ENCODE assay signal across 22 cellular contexts in the genomic region with DNA sequence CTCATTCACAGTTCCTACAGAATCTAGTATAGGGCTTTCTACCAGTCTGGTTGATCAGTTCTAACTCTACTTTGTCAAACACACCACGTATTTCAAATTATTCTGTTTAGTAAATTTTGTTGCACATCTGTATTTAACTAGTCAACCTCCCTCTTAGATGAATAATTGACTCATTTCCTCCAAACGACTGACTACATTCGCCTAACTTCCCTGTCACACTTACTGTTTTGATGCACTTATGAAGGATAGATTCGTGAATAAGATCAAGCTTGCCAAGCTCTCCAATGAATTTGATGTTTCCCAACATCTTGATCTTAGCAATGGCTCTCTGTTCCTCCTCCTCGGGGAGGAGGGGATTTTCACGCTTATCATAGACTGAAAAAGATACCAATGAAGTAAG. TPM values are rescaled to one million over a fixed set of nuclear protein-coding genes. Genes with fewer than 3 reads are reported as not detected.
DNase-seq lines count a peak whose midpoint lies in the region; FAIRE-seq and TF ChIP-seq lines count a peak whose summit lies in the region.
"Had no signal": no experiment of that assay in that cellular context is flagged by ENCODE, and none has a peak within 500 bp of the region (broad histone marks: within the 10 kb centered on the region; RNA-seq: fewer than 3 reads in every experiment).

No MANE protein-coding gene starts in this region.

- no peaks in the 10 kb centered on the region for H3K27me3 ChIP-seq in endodermal cell (ENCODE audit: control insufficient read depth, insufficient read depth, low read length, poor library complexity, severe bottlenecking)
- no peaks in the 10 kb centered on the region for H3K27me3 ChIP-seq in MM.1S (replicated peaks; ENCODE audit: insufficient read depth, low read length)
- H3K27me3 ChIP-seq: esophagus muscularis mucosa, Peyer's patch, sigmoid colon had no signal

- H3K4me2 ChIP-seq in MM.1S (ENCODE audit: low read depth, low read length): no peak overlapping the region

- POLR2A ChIA-PET in activated CD4-positive, alpha-beta memory T cell treated with anti-CD3 and anti-CD28 coated beads for 36 hours (lab: Charles Lee): interaction anchor here (0.9 to 1.5 kb wide), 3 partner anchors 8 to 55 kb away, joined by 3 to 4 read pairs (median 3); a partner anchor contains a TSS
- POLR2A ChIA-PET in activated CD4-positive, alpha-beta memory T cell treated with anti-CD3 and anti-CD28 coated beads, Interleukin-2, amount 10 ng/mL, durations not matched to agents 7 days and 5 days (lab: Charles Lee): interaction anchor here (0.7 to 10.3 kb wide), 5 partner anchors 8 to 181 kb away, joined by 3 to 379 read pairs (median 9); a partner anchor contains a TSS

- H3K36me3 Mint-ChIP-seq in activated CD4-positive, alpha-beta memory T cell treated with anti-CD3 and anti-CD28 coated beads for 36 hours: peaks cover 88% of the 10 kb centered on the region
- H3K36me3 Mint-ChIP-seq in activated CD4-positive, alpha-beta memory T cell treated with anti-CD3 and anti-CD28 coated beads, Interleukin-2, amount 10 ng/mL, durations not matched to agents 7 days and 5 days (ENCODE audit: low read depth): peaks cover 96% of the 10 kb centered on the region
- H3K36me3 Mint-ChIP-seq in IgD-negative memory B cell (peaks cover 10% of the 10 kb centered on the region), endodermal cell (ENCODE audit: low read depth) (peaks cover 94% of the 10 kb centered on the region), progenitor cell of endocrine pancreas (ENCODE audit: insufficient read depth) (peaks cover 75% of the 10 kb centered on the region)

- H3K36me3 ChIP-seq in endodermal cell (ENCODE audit: control insufficient read depth, insufficient read depth, low read length) (peaks cover 89% of the 10 kb centered on the region), MM.1S (replicated peaks; ENCODE audit: insufficient read depth, low read length) (peaks cover 66% of the 10 kb centered on the region)

- no peak overlapping the region for H2AFZ ChIP-seq in MM.1S (ENCODE audit: low read length)

- H3K9me2 ChIP-seq in MM.1S (replicated peaks; ENCODE audit: insufficient read depth, low read length): no peaks in the 10 kb centered on the region

- H3K27ac ChIP-seq in endodermal cell (ENCODE audit: low read depth, low read length) (no peak overlapping the region), MM.1S (ENCODE audit: low read length) (no peak overlapping the region)
- H3K27ac ChIP-seq: esophagus muscularis mucosa, Peyer's patch had no signal

- H3K9ac ChIP-seq in endodermal cell (ENCODE audit: extremely low read depth, low read length, poor library complexity, severe bottlenecking) (no peak overlapping the region), MM.1S (ENCODE audit: low read length) (no peak overlapping the region)

- no peak for TF ChIP-seq CTCF in endodermal cell (conservative IDR thresholded peaks at IDR 0.05)
- TF ChIP-seq CTCF in progenitor cell of endocrine pancreas (IDR thresholded peaks at IDR 0.05; ENCODE audit: unreplicated experiment): no peak
- no peak for TF ChIP-seq CTCF in MM.1S (IDR thresholded peaks at IDR 0.05; ENCODE audit: low read length)

- no peaks in the 10 kb centered on the region for H3K27me3 Mint-ChIP-seq in activated CD4-positive, alpha-beta memory T cell treated with anti-CD3 and anti-CD28 coated beads for 36 hours
- H3K27me3 Mint-ChIP-seq in activated CD4-positive, alpha-beta memory T cell treated with anti-CD3 and anti-CD28 coated beads, Interleukin-2, amount 10 ng/mL, durations not matched to agents 7 days and 5 days: no peaks in the 10 kb centered on the region
- H3K27me3 Mint-ChIP-seq in IgD-negative memory B cell (no peaks in the 10 kb centered on the region), endodermal cell (ENCODE audit: insufficient read depth) (no peaks in the 10 kb centered on the region), progenitor cell of endocrine pancreas (no peaks in the 10 kb centered on the region)

- H3F3A ChIP-seq in MM.1S (ENCODE audit: insufficient read depth, low read length): peaks cover 33% of the 10 kb centered on the region

- H3K79me2 ChIP-seq in MM.1S (ENCODE audit: low read length): peaks cover 53% of the 10 kb centered on the region

- no peaks in the 10 kb centered on the region for H3K9me3 Mint-ChIP-seq in activated CD4-positive, alpha-beta memory T cell treated with anti-CD3 and anti-CD28 coated beads for 36 hours
- H3K9me3 Mint-ChIP-seq in activated CD4-positive, alpha-beta memory T cell treated with anti-CD3 and anti-CD28 coated beads, Interleukin-2, amount 10 ng/mL, durations not matched to agents 7 days and 5 days: no peaks in the 10 kb centered on the region
- H3K9me3 Mint-ChIP-seq in IgD-negative memory B cell (no peaks in the 10 kb centered on the region), endodermal cell (no peaks in the 10 kb centered on the region), progenitor cell of endocrine pancreas (ENCODE audit: low read depth) (no peaks in the 10 kb centered on the region)
- H3K9me3 Mint-ChIP-seq: CD8-positive, alpha-beta T cell had no signal

- H4K20me1 ChIP-seq in MM.1S (ENCODE audit: insufficient read depth, low read length): no peaks in the 10 kb centered on the region; the same call in 1 of the 2 replicates

- H3K9me3 ChIP-seq in endodermal cell (ENCODE audit: control insufficient read depth, low read length) (no peaks in the 10 kb centered on the region), MM.1S (replicated peaks; ENCODE audit: insufficient read depth, low read length) (no peaks in the 10 kb centered on the region)
- H3K9me3 ChIP-seq: esophagus muscularis mucosa, Peyer's patch, sigmoid colon had no signal

- no peak overlapping the region for H3K4me3 Mint-ChIP-seq in activated CD4-positive, alpha-beta memory T cell treated with anti-CD3 and anti-CD28 coated beads for 36 hours
- no peak overlapping the region for H3K4me3 Mint-ChIP-seq in activated CD4-positive, alpha-beta memory T cell treated with anti-CD3 and anti-CD28 coated beads, Interleukin-2, amount 10 ng/mL, durations not matched to agents 7 days and 5 days
- H3K4me3 Mint-ChIP-seq in IgD-negative memory B cell (peak overlapping the region in 2 of 4 donors; percentile 62 to 70), endodermal cell (no peak overlapping the region), progenitor cell of endocrine pancreas (ENCODE audit: low read depth) (peak overlapping the region; percentile 3)
- H3K4me3 Mint-ChIP-seq: CD8-positive, alpha-beta T cell had no signal

- 91 to 95% methylated on average over 4 to 6 of the region's 6 CpGs for WGBS in endodermal cell (ENCODE audit: insufficient coverage in 1 of 2, insufficient read length in 1 of 2), 2 experiments

- no peak for DNase-seq in activated CD4-positive, alpha-beta memory T cell treated with anti-CD3 and anti-CD28 coated beads for 36 hours
- no peak for DNase-seq in activated CD4-positive, alpha-beta memory T cell treated with anti-CD3 and anti-CD28 coated beads, Interleukin-2, amount 10 ng/mL, durations not matched to agents 7 days and 5 days
- no peak for DNase-seq in endodermal cell
- no peak for DNase-seq in progenitor cell of endocrine pancreas (ENCODE audit: low spot score, unreplicated experiment)
- DNase-seq in MM.1S: no peak
- no peak for DNase-seq in DMS79 (lab: John Stamatoyannopoulos, UW)
- no peak for DNase-seq in urothelium cell line (ENCODE audit: low spot score)
- DNase-seq: CD8-positive, alpha-beta T cell; head of caudate nucleus; NCI-H2171 treated with DMSO at 0.1 percent for 48 hours; NCI-H774; occipital lobe; Peyer's patch; sigmoid colon; stimulated activated CD4-positive, alpha-beta T cell treated with anti-CD3 and anti-CD28 coated beads, Interleukin-4, amount 100 ng/mL, for 24 hours; stimulated activated CD8-positive, alpha-beta memory T cell treated with anti-CD3 and anti-CD28 coated beads, Interleukin-4, amount 100 ng/mL, for 48 hours; trophoblast cell had no signal

- FAIRE-seq in urothelium cell line (lab: Jason Lieb, UNC): no peak
- FAIRE-seq: bronchial epithelial cell, GM12892, islet of Langerhans had no signal

- CTCF ChIA-PET in activated CD4-positive, alpha-beta memory T cell treated with anti-CD3 and anti-CD28 coated beads for 36 hours (lab: Charles Lee): interaction anchor here (1.0 to 6.0 kb wide), 4 partner anchors 12 to 75 kb away, joined by 3 to 50 read pairs (median 12); no protein-coding TSS in a partner anchor
- CTCF ChIA-PET in activated CD4-positive, alpha-beta memory T cell treated with anti-CD3 and anti-CD28 coated beads, Interleukin-2, amount 10 ng/mL, durations not matched to agents 7 days and 5 days (lab: Charles Lee): interaction anchor here (4.5 kb wide), 1 partner anchor 11 kb away, joined by 46 read pairs; no protein-coding TSS in a partner anchor

- H3K27ac Mint-ChIP-seq in activated CD4-positive, alpha-beta memory T cell treated with anti-CD3 and anti-CD28 coated beads for 36 hours: peak overlapping the region; percentile 92
- H3K27ac Mint-ChIP-seq in activated CD4-positive, alpha-beta memory T cell treated with anti-CD3 and anti-CD28 coated beads, Interleukin-2, amount 10 ng/mL, durations not matched to agents 7 days and 5 days: no peak overlapping the region
- H3K27ac Mint-ChIP-seq in IgD-negative memory B cell (peak overlapping the region in 2 of 3 donors; percentile 44 to 48), endodermal cell (peak overlapping the region; percentile 10), progenitor cell of endocrine pancreas (peak overlapping the region; percentile 50)

- peak overlapping the region; percentile 97 for H3K4me3 ChIP-seq in endodermal cell (ENCODE audit: low read length)
- no peak overlapping the region for H3K4me3 ChIP-seq in MM.1S (ENCODE audit: low read length)
- H3K4me3 ChIP-seq: esophagus muscularis mucosa, Peyer's patch, sigmoid colon had no signal

- peaks cover 3% of the 10 kb centered on the region for H3K4me1 ChIP-seq in endodermal cell (ENCODE audit: control insufficient read depth, insufficient read depth, low read length)
- H3K4me1 ChIP-seq in MM.1S (ENCODE audit: low read length): peaks cover 11% of the 10 kb centered on the region

- peaks cover 79% of the 10 kb centered on the region for H3K4me1 Mint-ChIP-seq in activated CD4-positive, alpha-beta memory T cell treated with anti-CD3 and anti-CD28 coated beads for 36 hours (ENCODE audit: low read depth)
- H3K4me1 Mint-ChIP-seq in activated CD4-positive, alpha-beta memory T cell treated with anti-CD3 and anti-CD28 coated beads, Interleukin-2, amount 10 ng/mL, durations not matched to agents 7 days and 5 days: peaks cover 76% of the 10 kb centered on the region
- peaks cover 10 to 41% (median 31%) of the 10 kb centered on the region in 3 donors for H3K4me1 Mint-ChIP-seq in IgD-negative memory B cell
- peaks cover 23% of the 10 kb centered on the region for H3K4me1 Mint-ChIP-seq in endodermal cell
- peaks cover 35% of the 10 kb centered on the region for H3K4me1 Mint-ChIP-seq in progenitor cell of endocrine pancreas (ENCODE audit: low read depth)

- intact Hi-C loops in activated CD4-positive, alpha-beta memory T cell treated with anti-CD3 and anti-CD28 coated beads for 36 hours (cut with micrococcal nuclease): no loop called here

RNA-seq across cellular contexts. Expression of a gene that starts 5.0 kb away (rescaled TPM):
- total RNA-seq in activated CD4-positive, alpha-beta memory T cell treated with anti-CD3 and anti-CD28 coated beads for 36 hours: 100 to 1,000 TPM; 794 to 835 TPM
- total RNA-seq in activated CD4-positive, alpha-beta memory T cell treated with anti-CD3 and anti-CD28 coated beads, Interleukin-2, amount 10 ng/mL, durations not matched to agents 7 days and 5 days: 100 to 1,000 TPM; 548 to 594 TPM
- polyA plus RNA-seq in IgD-negative memory B cell: 530 TPM
- total RNA-seq in endodermal cell: 1,000 to 10,000 TPM in 1 of 2 donors, 100 to 1,000 TPM in 1; 753 to 1,007 TPM
- polyA plus RNA-seq in endodermal cell (2013, experiment 1 of 2): 784 TPM
- 809 TPM for polyA plus RNA-seq in endodermal cell (2013, experiment 2 of 2)
- 1,076 and 1,126 TPM in 2 replicates for total RNA-seq in progenitor cell of endocrine pancreas

RNA-seq across cellular contexts. Expression of a gene that starts 52.6 kb away (rescaled TPM):
- 10 to 100 TPM; 37.6 to 39.9 TPM for total RNA-seq in activated CD4-positive, alpha-beta memory T cell treated with anti-CD3 and anti-CD28 coated beads for 36 hours
- total RNA-seq in activated CD4-positive, alpha-beta memory T cell treated with anti-CD3 and anti-CD28 coated beads, Interleukin-2, amount 10 ng/mL, durations not matched to agents 7 days and 5 days: 10 to 100 TPM; 48.4 to 54.5 TPM
- 49.3 TPM for polyA plus RNA-seq in IgD-negative memory B cell
- total RNA-seq in endodermal cell (10 to 100 TPM; 32.7 to 37.5 TPM), progenitor cell of endocrine pancreas (34.4 and 38.6 TPM in 2 replicates)
- 37.6 TPM for polyA plus RNA-seq in endodermal cell (2013, experiment 1 of 2)
- 34.5 TPM for polyA plus RNA-seq in endodermal cell (2013, experiment 2 of 2)

RNA-seq across cellular contexts. Expression of a gene that starts 54.2 kb away (rescaled TPM):
- total RNA-seq in activated CD4-positive, alpha-beta memory T cell treated with anti-CD3 and anti-CD28 coated beads for 36 hours: 10 to 100 TPM; 39.8 to 43.3 TPM
- 10 to 100 TPM; 44.2 to 45.6 TPM for total RNA-seq in activated CD4-positive, alpha-beta memory T cell treated with anti-CD3 and anti-CD28 coated beads, Interleukin-2, amount 10 ng/mL, durations not matched to agents 7 days and 5 days
- polyA plus RNA-seq in IgD-negative memory B cell: 27.2 TPM
- total RNA-seq in endodermal cell (10 to 100 TPM; 51.6 to 57.8 TPM), progenitor cell of endocrine pancreas (88.5 and 95.0 TPM in 2 replicates)
- polyA plus RNA-seq in endodermal cell (2013, experiment 1 of 2): 89.5 TPM
- polyA plus RNA-seq in endodermal cell (2013, experiment 2 of 2): 88.8 TPM
